ENCODE assay signal across 9 cellular contexts in genomic region chr3:71101581-71101980, GRCh38.
DNase-seq lines count a peak whose midpoint lies in the region; ATAC-seq and TF ChIP-seq lines count a peak whose summit lies in the region.
"Had no signal": no experiment of that assay in that cellular context is flagged by ENCODE, and none has a peak within 500 bp of the region (broad histone marks: within the 10 kb centered on the region; RNA-seq: fewer than 3 reads in every experiment).

No MANE protein-coding gene starts in this region.

- H3K27me3 ChIP-seq in RWPE2 (ENCODE audit: insufficient read depth, poor library complexity, severe bottlenecking), result no peaks in the 10 kb centered on the region
- no peaks in the 10 kb centered on the region for H3K27me3 ChIP-seq in esophagus (ENCODE audit: control insufficient read depth in 1 of 2, insufficient read depth in 2 of 2, low read length in 2 of 2)

- H3K4me1 ChIP-seq in RWPE2 (ENCODE audit: insufficient read depth, poor library complexity, severe bottlenecking) (peaks cover 41% of the 10 kb centered on the region), esophagus (ENCODE audit: control insufficient read depth in 2 of 2, insufficient read depth in 2 of 2, low read length in 1 of 2) (no peaks in the 10 kb centered on the region)

- ATAC-seq in RWPE2 (ENCODE audit: low read depth) (no peak), GM18870 (IDR thresholded peaks at IDR 0.05; ENCODE audit: unreplicated experiment) (no peak)

- DNase-seq in Daoy (ENCODE audit: low read depth) (peak; percentile 10), RWPE2 (ENCODE audit: low spot score) (no peak), posterior cingulate gyrus (no peak), medulla oblongata (ENCODE audit: extremely low spot score) (no peak)
- DNase-seq: NCI-H1694 treated with DMSO at 0.1 percent for 48 hours, occipital lobe had no signal

- H3K4me3 ChIP-seq in RWPE2 (ENCODE audit: severe bottlenecking), result no peak overlapping the region
- H3K4me3 ChIP-seq in esophagus (ENCODE audit: low read depth in 1 of 2, low read length in 2 of 2), result no peak overlapping the region
- no peak overlapping the region for H3K4me3 ChIP-seq in skin epidermis

- H3K27ac ChIP-seq in RWPE2 (ENCODE audit: poor library complexity, severe bottlenecking) (peak overlapping the region; percentile 56), esophagus (ENCODE audit: low read depth in 2 of 2, low read length in 1 of 2) (peak overlapping the region; percentile 4 to 33), skin epidermis (peak overlapping the region in 11 of 21 experiments; percentile 4 to 83 (median 37))

- no peak for TF ChIP-seq CTCF in RWPE2 (IDR thresholded peaks at IDR 0.05; ENCODE audit: poor library complexity, severe bottlenecking)

- H3K36me3 ChIP-seq in RWPE2 (ENCODE audit: low read depth), result no peaks in the 10 kb centered on the region
- H3K36me3 ChIP-seq in esophagus (ENCODE audit: control insufficient read depth in 2 of 2, insufficient read depth in 2 of 2, low read length in 1 of 2), result no peaks in the 10 kb centered on the region

- intact Hi-C loops in posterior cingulate gyrus (cut with DNase I), result no loop called here

- H3K9me3 ChIP-seq in RWPE2 (ENCODE audit: severe bottlenecking), result no peaks in the 10 kb centered on the region
- no peaks in the 10 kb centered on the region for H3K9me3 ChIP-seq in esophagus (ENCODE audit: control insufficient read depth in 2 of 2, insufficient read depth in 1 of 2, low read depth in 1 of 2, low read length in 1 of 2)

- WGBS in esophagus, 2 donors, result 63 to 80% methylated on average over 5 of the region's 5 CpGs
